Comparison of ENCODE assay signal across 9 cellular contexts in genomic region chr12:45388545-45388944, GRCh38.
DNase-seq lines count a peak whose midpoint lies in the region; ATAC-seq and TF ChIP-seq lines count a peak whose summit lies in the region.
"Had no signal": no experiment of that assay in that cellular context is flagged by ENCODE, and none has a peak within 500 bp of the region (broad histone marks: within the 10 kb centered on the region; RNA-seq: fewer than 3 reads in every experiment).

No MANE protein-coding gene starts in this region.

- peak; percentile 6 for DNase-seq in stimulated activated CD4-positive, alpha-beta T cell treated with anti-CD3 and anti-CD28 coated beads, Interleukin-4, amount 100 ng/mL, for 24 hours
- DNase-seq in stimulated activated CD4-positive, alpha-beta T cell treated with anti-CD3 and anti-CD28 coated beads, Interleukin-12 subunit alpha, Interleukin-12 subunit beta, amount 100 ng/mL, for 4 hours: no peak
- DNase-seq in SK-MEL-5 (ENCODE audit: low read depth, low spot score) (peak; percentile 74), foreskin keratinocyte (no peak), sciatic nerve (ENCODE audit: low spot score) (no peak)
- no peak for DNase-seq in activated CD4-positive, alpha-beta T cell treated with anti-CD3 and anti-CD28 coated beads, Interleukin-2, amount 50 U/mL, for 1 hour
- no peak for DNase-seq in stimulated activated CD8-positive, alpha-beta memory T cell treated with anti-CD3 and anti-CD28 coated beads, Interleukin-4, amount 100 ng/mL, for 48 hours
- DNase-seq: activated naive CD8-positive, alpha-beta T cell treated with anti-CD3 and anti-CD28 coated beads, Interleukin-2, amount 10 ng/mL, durations not matched to agents 7 days and 5 days had no signal

- intact Hi-C loops in sciatic nerve (cut with DNase I): no loop called here

- in situ Hi-C loops in SK-MEL-5 (cut with HindIII; ENCODE audit: low pct_unique_long_range_greater_than_20kb, low sequenced_read_pairs): no loop called here

- no peaks in the 10 kb centered on the region for H3K4me1 ChIP-seq in foreskin keratinocyte

- H3K27me3 ChIP-seq in foreskin keratinocyte: no peaks in the 10 kb centered on the region

- ATAC-seq in foreskin keratinocyte: no peak
- ATAC-seq in sciatic nerve: peak; percentile 70
- no peak for ATAC-seq in HG03097 (IDR thresholded peaks at IDR 0.05; ENCODE audit: low FRiP score, unreplicated experiment)

- peak; percentile 59 for TF ChIP-seq CTCF in foreskin keratinocyte (conservative IDR thresholded peaks at IDR 0.05)

- no peak overlapping the region for H3K27ac ChIP-seq in foreskin keratinocyte

Comparison
In these comparisons a context has a peak if more than half of its experiments do, and no peak if none do; other contexts are left out.
1. DNase-seq: peak in stimulated activated CD4-positive, alpha-beta T cell treated with anti-CD3 and anti-CD28 coated beads, Interleukin-4, amount 100 ng/mL, for 24 hours (single experiment) and SK-MEL-5 (single experiment); none in stimulated activated CD4-positive, alpha-beta T cell treated with anti-CD3 and anti-CD28 coated beads, Interleukin-12 subunit alpha, Interleukin-12 subunit beta, amount 100 ng/mL, for 4 hours (single experiment), foreskin keratinocyte (0 of 2), sciatic nerve (single experiment), activated CD4-positive, alpha-beta T cell treated with anti-CD3 and anti-CD28 coated beads, Interleukin-2, amount 50 U/mL, for 1 hour (single experiment) and stimulated activated CD8-positive, alpha-beta memory T cell treated with anti-CD3 and anti-CD28 coated beads, Interleukin-4, amount 100 ng/mL, for 48 hours (single experiment).